Comparison of ENCODE assay signal across 13 cellular contexts in genomic region chr3:14788644-14789043, GRCh38. TPM values are rescaled to one million over a fixed set of nuclear protein-coding genes. Genes with fewer than 3 reads are reported as not detected.
"Had no signal": no experiment of that assay in that cellular context is flagged by ENCODE, and none has a peak within 500 bp of the region (broad histone marks: within the 10 kb centered on the region; RNA-seq: fewer than 3 reads in every experiment).

No MANE protein-coding gene starts in this region.

- H3K9me3 Mint-ChIP-seq: activated CD8-positive, alpha-beta T cell treated with anti-CD3 and anti-CD28 coated beads for 36 hours; activated T-cell treated with anti-CD3 and anti-CD28 coated beads, Interleukin-2, amount 50 U/mL, for 72 hours; memory B cell; nephron had no signal

- H3K36me3 Mint-ChIP-seq: memory B cell had no signal

- H3K4me1 Mint-ChIP-seq: memory B cell had no signal

- H3K27me3 ChIP-seq: left lung had no signal

- H3K4me1 ChIP-seq: psoas muscle had no signal

- H3K36me3 ChIP-seq: heart right ventricle, left lung had no signal

- H3K27ac ChIP-seq: heart right ventricle, left lung, psoas muscle had no signal

- DNase-seq: activated CD8-positive, alpha-beta memory T cell treated with anti-CD3 and anti-CD28 coated beads, Interleukin-2, amount 50 U/mL, for 4 hours; activated CD8-positive, alpha-beta T cell treated with anti-CD3 and anti-CD28 coated beads for 36 hours; activated gamma-delta T cell treated with Interleukin-2 at 50 U/mL for 16 hours; activated T-cell treated with anti-CD3 and anti-CD28 coated beads, Interleukin-2, amount 50 U/mL, for 72 hours; foreskin melanocyte; heart right ventricle; occipital lobe; psoas muscle; stimulated activated CD4-positive, alpha-beta T cell treated with anti-CD3 and anti-CD28 coated beads, Interleukin-2, amount 100 ng/mL, for 48 hours; stimulated activated naive CD4-positive, alpha-beta T cell treated with Interleukin-2 at 50 U/mL for 16 hours had no signal

- ATAC-seq: activated CD8-positive, alpha-beta T cell treated with anti-CD3 and anti-CD28 coated beads for 36 hours; activated T-cell treated with anti-CD3 and anti-CD28 coated beads, Interleukin-2, amount 50 U/mL, for 72 hours; heart right ventricle; left lung; psoas muscle had no signal

- H3K4me3 ChIP-seq: heart right ventricle, left lung, psoas muscle had no signal

- H3K27ac Mint-ChIP-seq: activated CD8-positive, alpha-beta T cell treated with anti-CD3 and anti-CD28 coated beads for 36 hours; activated T-cell treated with anti-CD3 and anti-CD28 coated beads, Interleukin-2, amount 50 U/mL, for 72 hours; memory B cell had no signal

- H3K9me3 ChIP-seq: heart right ventricle, left lung, psoas muscle had no signal

- H3K4me3 Mint-ChIP-seq: activated CD8-positive, alpha-beta T cell treated with anti-CD3 and anti-CD28 coated beads for 36 hours; activated T-cell treated with anti-CD3 and anti-CD28 coated beads, Interleukin-2, amount 50 U/mL, for 72 hours; memory B cell; nephron had no signal

RNA-seq across cellular contexts. Expression of gene FGD5, which starts 30.1 kb away (rescaled TPM):
- total RNA-seq: activated CD8-positive, alpha-beta T cell treated with anti-CD3 and anti-CD28 coated beads for 36 hours; activated T-cell treated with anti-CD3 and anti-CD28 coated beads, Interleukin-2, amount 50 U/mL, for 72 hours had no signal
